In the genomic region with DNA sequence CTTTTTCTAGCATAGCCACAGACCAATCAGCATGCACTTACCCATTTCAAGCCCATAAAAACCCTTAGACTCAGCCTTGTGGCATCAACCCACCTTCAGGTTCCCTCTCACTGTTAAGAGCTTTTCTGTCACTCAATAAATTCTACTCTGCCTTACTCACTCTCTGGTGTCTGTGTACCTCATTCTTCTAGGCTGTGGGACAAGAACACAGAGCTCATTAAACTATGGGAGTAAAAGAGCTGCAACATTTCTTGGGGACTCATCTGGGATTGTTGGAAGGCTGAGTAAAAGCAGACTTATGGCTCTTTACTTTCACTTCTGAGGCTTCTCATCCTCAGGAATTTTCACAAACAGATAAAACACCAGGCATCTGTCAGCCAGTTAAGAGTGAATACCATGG, we compare ENCODE assay signal across 20 cellular contexts.
A peak's percentile ranks its signal among the peaks of the same experiment; 100 is the strongest.
DNase-seq lines count a peak whose midpoint lies in the region; TF ChIP-seq lines count a peak whose summit lies in the region.
"Had no signal": no experiment of that assay in that cellular context is flagged by ENCODE, and none has a peak within 500 bp of the region (broad histone marks: within the 10 kb centered on the region; RNA-seq: fewer than 3 reads in every experiment).

No MANE protein-coding gene starts in this region.

- H3K18ac ChIP-seq in mesendoderm (ENCODE audit: low read length): no peak overlapping the region
- no peak overlapping the region for H3K18ac ChIP-seq in neuronal stem cell (ENCODE audit: low read length)

- H3K27ac ChIP-seq in mesendoderm (ENCODE audit: low read depth, low read length) (no peak overlapping the region), neuronal stem cell (replicated peaks; ENCODE audit: low read length) (no peak overlapping the region)
- H3K27ac ChIP-seq: 22Rv1, BLaER1, C4-2B, GM23248 had no signal

- no peak overlapping the region for H2BK12ac ChIP-seq in neuronal stem cell (ENCODE audit: low read length)

- no peaks in the 10 kb centered on the region for H3K79me2 ChIP-seq in mesendoderm (ENCODE audit: control insufficient read depth, insufficient read depth, low read length)

- no peak overlapping the region for H2AFZ ChIP-seq in neuronal stem cell (ENCODE audit: low read length)
- H2AFZ ChIP-seq: GM23248 had no signal

- H3K4me1 ChIP-seq in mesendoderm (ENCODE audit: control insufficient read depth, low read depth, low read length) (no peaks in the 10 kb centered on the region), neuronal stem cell (ENCODE audit: control insufficient read depth in 2 of 2, insufficient read depth in 1 of 2, low read depth in 1 of 2, low read length in 2 of 2) (no peaks in the 10 kb centered on the region)
- H3K4me1 ChIP-seq: BLaER1, Caco-2 had no signal

- DNase-seq in EH (ENCODE audit: low read depth) (peak; percentile 3), fibroblast of villous mesenchyme (ENCODE audit: low read depth) (peak; percentile 5), mesendoderm (peak; percentile 8), hepatic stellate cell (ENCODE audit: low spot score) (no peak), iPS-NIHi7 (ENCODE audit: extremely low spot score) (no peak), neuronal stem cell (ENCODE audit: low spot score) (no peak)
- DNase-seq: Caco-2; CD4-positive, CD25-positive, alpha-beta regulatory T cell; CD8-positive, alpha-beta T cell; DMS153; DND-41; EL; GDM1; GM23248; H7; HCEC 1CT had no signal

- no peak overlapping the region for H3K4me3 ChIP-seq in fibroblast of villous mesenchyme (ENCODE audit: low read depth, low read length)
- no peak overlapping the region for H3K4me3 ChIP-seq in mesendoderm (ENCODE audit: low read length)
- H3K4me3 ChIP-seq in neuronal stem cell (ENCODE audit: low read length in 2 of 2): no peak overlapping the region
- H3K4me3 ChIP-seq: BLaER1, GM12878, GM23248 had no signal

- H3K36me3 ChIP-seq in mesendoderm (ENCODE audit: control insufficient read depth, insufficient read depth, low read length) (no peaks in the 10 kb centered on the region), neuronal stem cell (replicated peaks in 1 of 2; ENCODE audit: control insufficient read depth in 2 of 2, insufficient read depth in 2 of 2, low read length in 2 of 2) (no peaks in the 10 kb centered on the region)
- H3K36me3 ChIP-seq: BLaER1 had no signal

- H2BK5ac ChIP-seq in mesendoderm (ENCODE audit: low read length) (no peak overlapping the region), neuronal stem cell (ENCODE audit: low read length) (no peak overlapping the region)

- no peak overlapping the region for H4K5ac ChIP-seq in mesendoderm (ENCODE audit: low read length)

- no peak overlapping the region for H3K56ac ChIP-seq in mesendoderm (ENCODE audit: low read length)

- no peak overlapping the region for H4K91ac ChIP-seq in neuronal stem cell (ENCODE audit: low read depth, low read length, poor library complexity)

- H2BK120ac ChIP-seq in mesendoderm (ENCODE audit: low read depth, low read length): no peak overlapping the region
- no peak overlapping the region for H2BK120ac ChIP-seq in neuronal stem cell (ENCODE audit: low read depth, low read length)

- H3K27me3 ChIP-seq in mesendoderm (ENCODE audit: insufficient read depth, low read length, poor library complexity) (no peaks in the 10 kb centered on the region), neuronal stem cell (ENCODE audit: control insufficient read depth in 3 of 3, insufficient read depth in 3 of 3, low read depth in 1 of 3, low read length in 3 of 3) (no peaks in the 10 kb centered on the region)
- H3K27me3 ChIP-seq: BLaER1 had no signal

- H2AK5ac ChIP-seq in mesendoderm (ENCODE audit: low read length) (no peak overlapping the region), neuronal stem cell (ENCODE audit: low read depth, low read length) (no peak overlapping the region)

- H3K79me1 ChIP-seq in mesendoderm (ENCODE audit: low read length) (no peaks in the 10 kb centered on the region), neuronal stem cell (ENCODE audit: low read depth, low read length) (no peaks in the 10 kb centered on the region)

- no peak overlapping the region for H4K8ac ChIP-seq in mesendoderm (ENCODE audit: low read depth, low read length)
- no peak overlapping the region for H4K8ac ChIP-seq in neuronal stem cell (ENCODE audit: low read depth, low read length)

- H3K4ac ChIP-seq in mesendoderm (ENCODE audit: low read depth, low read length): no peak overlapping the region
- no peak overlapping the region for H3K4ac ChIP-seq in neuronal stem cell (ENCODE audit: low read length)

- TF ChIP-seq CTCF in fibroblast of villous mesenchyme (IDR thresholded peaks at IDR 0.05; ENCODE audit: insufficient read depth, low read depth, low read length): no peak

- no peak overlapping the region for H3K9ac ChIP-seq in mesendoderm (ENCODE audit: low read length)
- H3K9ac ChIP-seq in neuronal stem cell (ENCODE audit: low read depth, low read length, poor library complexity): no peak overlapping the region
- H3K9ac ChIP-seq: BLaER1, GM23248 had no signal

- H3K23ac ChIP-seq in mesendoderm (ENCODE audit: low read length): no peak overlapping the region
- H3K23ac ChIP-seq in neuronal stem cell (ENCODE audit: low read depth, low read length, poor library complexity): no peak overlapping the region

- H3K4me2 ChIP-seq in mesendoderm (ENCODE audit: low read length): no peak overlapping the region
- no peak overlapping the region for H3K4me2 ChIP-seq in neuronal stem cell (ENCODE audit: insufficient read depth, low read length, poor library complexity, severe bottlenecking)
- H3K4me2 ChIP-seq: BLaER1 had no signal

- H3K14ac ChIP-seq in neuronal stem cell (ENCODE audit: low read length): no peak overlapping the region

- H2BK15ac ChIP-seq in mesendoderm (replicated peaks; ENCODE audit: low read depth) (no peak overlapping the region), neuronal stem cell (ENCODE audit: low read length) (no peak overlapping the region)

- H3K9me3 ChIP-seq in neuronal stem cell (replicated peaks in 1 of 2; ENCODE audit: control insufficient read depth in 2 of 2, insufficient read depth in 1 of 2, low read depth in 1 of 2, low read length in 2 of 2): peaks cover 0 to 3% of the 10 kb centered on the region in 2 donors
- H3K9me3 ChIP-seq: Caco-2 had no signal

Comparison
In these comparisons a context has a peak if more than half of its experiments do, and no peak if none do; other contexts are left out.
1. DNase-seq: peak in EH (single experiment), fibroblast of villous mesenchyme (single experiment) and mesendoderm (single experiment); none in hepatic stellate cell (single experiment), iPS-NIHi7 (single experiment) and neuronal stem cell (single experiment).